In the genomic region with DNA sequence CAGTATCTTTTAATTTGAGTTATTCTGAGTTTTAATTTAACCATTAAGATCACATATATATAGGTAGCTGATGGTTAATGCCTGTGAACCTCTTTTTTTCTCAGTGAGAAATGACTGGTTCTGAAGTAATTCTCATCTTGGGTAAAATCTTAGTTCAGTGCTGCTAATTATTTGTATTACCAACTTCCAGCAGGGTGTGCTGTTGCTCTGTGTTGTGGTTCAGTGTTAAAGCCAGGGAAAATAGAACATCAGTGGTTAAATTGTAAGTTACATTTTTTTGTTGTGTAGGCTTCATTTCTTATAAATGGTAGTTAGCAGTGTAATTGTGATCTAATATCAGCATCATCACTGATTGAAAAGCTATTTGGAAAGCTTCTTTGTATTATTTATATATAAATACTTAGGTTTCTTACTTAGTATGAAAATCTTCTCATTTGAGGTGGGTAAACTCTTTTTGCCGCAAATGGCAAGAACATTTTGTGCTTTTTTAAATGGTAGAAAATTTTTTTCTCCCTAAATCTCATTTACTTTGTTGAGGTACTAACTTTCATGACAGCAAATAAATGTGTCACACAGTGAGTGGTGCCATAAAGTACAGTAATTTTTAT, we compare ENCODE assay signal across 8 cellular contexts. TPM values are rescaled to one million over a fixed set of nuclear protein-coding genes. Genes with fewer than 3 reads are reported as not detected.
A peak's percentile ranks its signal among the peaks of the same experiment; 100 is the strongest.
DNase-seq lines count a peak whose midpoint lies in the region; ATAC-seq and TF ChIP-seq lines count a peak whose summit lies in the region.

No MANE protein-coding gene starts in this region.

- no peaks in the 10 kb centered on the region for H3K9me3 Mint-ChIP-seq in activated T-cell treated with anti-CD3 and anti-CD28 coated beads, Interleukin-2, amount 50 U/mL, for 72 hours

- WGBS in psoas muscle, 3 donors: 91 to 100% (median 98%) methylated on average over 1 of the region's 1 CpG

- no peaks in the 10 kb centered on the region for H3K27me3 Mint-ChIP-seq in activated T-cell treated with anti-CD3 and anti-CD28 coated beads, Interleukin-2, amount 50 U/mL, for 72 hours (ENCODE audit: low read depth)

- H3K4me3 ChIP-seq in HAP-1 (no peak overlapping the region), psoas muscle (no peak overlapping the region)

- H3K27me3 ChIP-seq in HAP-1 (ENCODE audit: low read depth) (no peaks in the 10 kb centered on the region), psoas muscle (ENCODE audit: insufficient read depth in 3 of 3, low read length in 2 of 3) (no peaks in the 10 kb centered on the region)

- H3K36me3 ChIP-seq in HAP-1 (replicated peaks) (peaks cover 37% of the 10 kb centered on the region), psoas muscle (ENCODE audit: insufficient read depth in 1 of 2, low read depth in 1 of 2) (peaks cover 0 to 45% of the 10 kb centered on the region in 2 donors)

- H3K4me1 Mint-ChIP-seq in activated T-cell treated with anti-CD3 and anti-CD28 coated beads, Interleukin-2, amount 50 U/mL, for 72 hours (ENCODE audit: low read depth): no peaks in the 10 kb centered on the region

- H3K4me1 ChIP-seq in HAP-1 (no peaks in the 10 kb centered on the region), psoas muscle (peaks cover 45% of the 10 kb centered on the region)

- H3K36me3 Mint-ChIP-seq in activated T-cell treated with anti-CD3 and anti-CD28 coated beads, Interleukin-2, amount 50 U/mL, for 72 hours (ENCODE audit: insufficient read depth in 2 of 2): peaks cover 0 to 18% of the 10 kb centered on the region in 2 donors

- DNase-seq in DMS53 (lab: John Stamatoyannopoulos, UW) (peak; percentile 69), HAP-1 (ENCODE audit: low spot score in 2 of 2) (peak; percentile 12 to 59), NCI-H748 (lab: John Stamatoyannopoulos, UW; ENCODE audit: unreplicated experiment) (peak; percentile 41), glomerular visceral epithelial cell (ENCODE audit: extremely low spot score) (peak; percentile 64), psoas muscle (peak in 1 of 2 donors; percentile 21)
- DNase-seq in activated T-cell treated with anti-CD3 and anti-CD28 coated beads, Interleukin-2, amount 50 U/mL, for 72 hours: peak; percentile 32 to 34

- H3K27ac Mint-ChIP-seq in activated T-cell treated with anti-CD3 and anti-CD28 coated beads, Interleukin-2, amount 50 U/mL, for 72 hours: no peak overlapping the region

- no peak overlapping the region for H3K4me3 Mint-ChIP-seq in activated T-cell treated with anti-CD3 and anti-CD28 coated beads, Interleukin-2, amount 50 U/mL, for 72 hours

- ATAC-seq in activated T-cell treated with anti-CD3 and anti-CD28 coated beads, Interleukin-2, amount 50 U/mL, for 72 hours (replicated peaks in 1 of 2): peak; percentile 54 to 60
- ATAC-seq in psoas muscle (peak; percentile 56 to 81 (median 75)), HG02610 (IDR thresholded peaks at IDR 0.05; ENCODE audit: unreplicated experiment) (no peak), GM18498 (IDR thresholded peaks at IDR 0.05; ENCODE audit: unreplicated experiment) (no peak)

- H3K27ac ChIP-seq in psoas muscle: peak overlapping the region; percentile 74

- H3K9me3 ChIP-seq in HAP-1: no peaks in the 10 kb centered on the region
- no peaks in the 10 kb centered on the region for H3K9me3 ChIP-seq in psoas muscle

- peak; percentile 81 for TF ChIP-seq CTCF in psoas muscle (IDR thresholded peaks at IDR 0.05)

- intact Hi-C loops in psoas muscle (cut with DNase I): loop anchor here in 1 of 2 donors (1.0 kb wide), 1 partner anchor 25 kb away; no protein-coding TSS in a partner anchor

- in situ Hi-C loops in HAP-1 (cut with MboI; ENCODE audit: low sequenced_read_pairs): no loop called here

RNA-seq across cellular contexts. Expression of gene CDC5L, which starts 43.7 kb away (rescaled TPM):
- total RNA-seq in activated T-cell treated with anti-CD3 and anti-CD28 coated beads, Interleukin-2, amount 50 U/mL, for 72 hours: 10 to 100 TPM; 17.9 to 19.3 TPM
- total RNA-seq in psoas muscle: 10 to 100 TPM; 27.4 to 33.3 (median 30.2) TPM
- polyA plus RNA-seq in psoas muscle: 10 to 100 TPM; 10.9 to 21.0 (median 11.6) TPM

Comparison
In these comparisons a context has a peak if more than half of its experiments do, and no peak if none do; other contexts are left out.
1. ATAC-seq: peak in activated T-cell treated with anti-CD3 and anti-CD28 coated beads, Interleukin-2, amount 50 U/mL, for 72 hours (2 of 2) and psoas muscle (4 of 4); none in HG02610 (single experiment) and GM18498 (single experiment).